Comparison of ENCODE assay signal across 18 cellular contexts in genomic region chr17:17670701-17671319, GRCh38. TPM values are rescaled to one million over a fixed set of nuclear protein-coding genes. Genes with fewer than 3 reads are reported as not detected.
A peak's percentile ranks its signal among the peaks of the same experiment; 100 is the strongest.
DNase-seq lines count a peak whose midpoint lies in the region; ATAC-seq and TF ChIP-seq lines count a peak whose summit lies in the region.
"Had no signal": no experiment of that assay in that cellular context is flagged by ENCODE, and none has a peak within 500 bp of the region (broad histone marks: within the 10 kb centered on the region; RNA-seq: fewer than 3 reads in every experiment).

No MANE protein-coding gene starts in this region.

- H3K27ac ChIP-seq in right atrium auricular region: peak overlapping the region; percentile 60 to 85
- no peak overlapping the region for H3K27ac ChIP-seq in neural progenitor cell
- H3K27ac ChIP-seq: SK-N-MC had no signal

- H3K27me3 Mint-ChIP-seq in brain (peaks cover 10% of the 10 kb centered on the region), neural progenitor cell (ENCODE audit: insufficient read depth, low read depth) (peaks cover 9% of the 10 kb centered on the region)

- H3K36me3 Mint-ChIP-seq in brain (no peaks in the 10 kb centered on the region), neural progenitor cell (no peaks in the 10 kb centered on the region)
- H3K36me3 Mint-ChIP-seq: CD8-positive, alpha-beta T cell had no signal

- H2AFZ ChIP-seq in neural progenitor cell (replicated peaks): no peak overlapping the region

- H4K20me1 ChIP-seq in neural progenitor cell (ENCODE audit: low read depth): no peaks in the 10 kb centered on the region

- H3K4me1 ChIP-seq in right atrium auricular region (peaks cover 0 to 33% of the 10 kb centered on the region in 2 donors), neural progenitor cell (peaks cover 7% of the 10 kb centered on the region)

- TF ChIP-seq CTCF in right atrium auricular region (IDR thresholded peaks at IDR 0.05) (no peak), brain (conservative IDR thresholded peaks at IDR 0.05) (no peak), neural progenitor cell (IDR thresholded peaks at IDR 0.05) (no peak)

- peaks cover 14% of the 10 kb centered on the region for H3F3A ChIP-seq in neural progenitor cell (ENCODE audit: low read depth)

- no peak overlapping the region for H3K4me3 ChIP-seq in right atrium auricular region
- H3K4me3 ChIP-seq in neural progenitor cell: no peak overlapping the region
- H3K4me3 ChIP-seq: SK-N-MC had no signal

- no peaks in the 10 kb centered on the region for H3K27me3 ChIP-seq in right atrium auricular region
- H3K27me3 ChIP-seq in neural progenitor cell: peaks cover 34% of the 10 kb centered on the region

- H3K27ac Mint-ChIP-seq in brain: peak overlapping the region in 4 of 5 experiments; percentile 42 to 94 (median 92)
- H3K27ac Mint-ChIP-seq in neural progenitor cell: peak overlapping the region; percentile 42
- H3K27ac Mint-ChIP-seq: CD8-positive, alpha-beta T cell had no signal

- H3K79me2 ChIP-seq in neural progenitor cell (ENCODE audit: low read depth): no peaks in the 10 kb centered on the region

- H3K9ac ChIP-seq in neural progenitor cell: no peak overlapping the region

- no peak for DNase-seq in right atrium auricular region (ENCODE audit: low spot score)
- no peak for DNase-seq in cardiac septum (ENCODE audit: low spot score)
- no peak for DNase-seq in neural progenitor cell (ENCODE audit: low spot score)
- DNase-seq in activated gamma-delta T cell (lab: John Stamatoyannopoulos, UW): no peak
- no peak for DNase-seq in head of caudate nucleus
- DNase-seq: AML-193, C1 segment of cervical spinal cord, DMS153, Karpas-422, NCI-H2081, NCI-H2171, NCI-H345, PC-3, RPMI8226 had no signal

- H3K4me3 Mint-ChIP-seq in brain (peak overlapping the region in 1 of 5 experiments; percentile 13), neural progenitor cell (no peak overlapping the region)
- H3K4me3 Mint-ChIP-seq: CD8-positive, alpha-beta T cell had no signal

- intact Hi-C loops in cardiac septum (cut with DNase I): no loop called here
- intact Hi-C loops in head of caudate nucleus (cut with DNase I): no loop called here

- peaks cover 0 to 6% (median 0%) of the 10 kb centered on the region in 5 experiments for H3K9me3 Mint-ChIP-seq in brain
- H3K9me3 Mint-ChIP-seq in neural progenitor cell: peaks cover 2% of the 10 kb centered on the region
- H3K9me3 Mint-ChIP-seq: CD8-positive, alpha-beta T cell had no signal

- ATAC-seq in HG02884 (IDR thresholded peaks at IDR 0.05; ENCODE audit: unreplicated experiment): no peak
- ATAC-seq: CD8-positive, alpha-beta T cell; PC-3 had no signal

- H3K9me3 ChIP-seq in right atrium auricular region (no peaks in the 10 kb centered on the region), neural progenitor cell (ENCODE audit: low read depth) (no peaks in the 10 kb centered on the region)

- H3K36me3 ChIP-seq in right atrium auricular region (no peaks in the 10 kb centered on the region), neural progenitor cell (no peaks in the 10 kb centered on the region)

- no peak overlapping the region for H3K4me2 ChIP-seq in neural progenitor cell

- peaks cover 55% of the 10 kb centered on the region for H3K4me1 Mint-ChIP-seq in brain
- H3K4me1 Mint-ChIP-seq in neural progenitor cell: peaks cover 84% of the 10 kb centered on the region

RNA-seq across cellular contexts. Expression of gene RAI1, which starts 10.4 kb away (rescaled TPM):
- 10 to 100 TPM; 23.8 to 24.9 TPM for total RNA-seq in right atrium auricular region
- 28.8 TPM for total RNA-seq in cardiac septum
- polyA plus RNA-seq in brain (ENCODE audit: insufficient read depth, low read depth, low replicate concordance): 22.1 TPM
- total RNA-seq in neural progenitor cell (ENCODE audit: low replicate concordance): 18.0 and 27.4 TPM in 2 replicates
